9 cellular contexts compared by ENCODE assay signal in genomic region chr3:154060606-154061380, GRCh38.
DNase-seq lines count a peak whose midpoint lies in the region; ATAC-seq and TF ChIP-seq lines count a peak whose summit lies in the region.
"Had no signal": no experiment of that assay in that cellular context is flagged by ENCODE, and none has a peak within 500 bp of the region (broad histone marks: within the 10 kb centered on the region; RNA-seq: fewer than 3 reads in every experiment).

No MANE protein-coding gene starts in this region.

- H4K8ac ChIP-seq in trophoblast cell (ENCODE audit: low read depth, low read length), result no peak overlapping the region

- H2BK120ac ChIP-seq in trophoblast cell (ENCODE audit: insufficient read depth, low read length, poor library complexity), result no peak overlapping the region

- H3K27me3 ChIP-seq in brain microvascular endothelial cell (replicated peaks) (no peaks in the 10 kb centered on the region), right cardiac atrium (ENCODE audit: control insufficient read depth, insufficient read depth) (no peaks in the 10 kb centered on the region), trophoblast cell (ENCODE audit: insufficient read depth, low read length) (no peaks in the 10 kb centered on the region)

- no peak for TF ChIP-seq CTCF in brain microvascular endothelial cell (IDR thresholded peaks at IDR 0.05; ENCODE audit: low read depth, low read length, missing control alignments)

- no peaks in the 10 kb centered on the region for H3K9me3 ChIP-seq in right cardiac atrium (ENCODE audit: control insufficient read depth, low read length)
- no peaks in the 10 kb centered on the region for H3K9me3 ChIP-seq in trophoblast cell (ENCODE audit: insufficient read depth, low read depth, low read length)

- H2AFZ ChIP-seq in trophoblast cell (ENCODE audit: insufficient read depth, low read length, poor library complexity), result no peak overlapping the region

- H2AK5ac ChIP-seq in trophoblast cell (ENCODE audit: low read length), result no peak overlapping the region

- H3K14ac ChIP-seq in trophoblast cell (ENCODE audit: low read length), result no peak overlapping the region

- H3K36me3 Mint-ChIP-seq in activated naive CD4-positive, alpha-beta T cell treated with anti-CD3 and anti-CD28 coated beads, Interleukin-2, amount 50 U/mL, for 72 hours, result no peaks in the 10 kb centered on the region

- no peak overlapping the region for H3K4me3 ChIP-seq in brain microvascular endothelial cell (ENCODE audit: low read depth, low read length)
- H3K4me3 ChIP-seq in right cardiac atrium (ENCODE audit: low read length), result no peak overlapping the region
- H3K4me3 ChIP-seq in trophoblast cell (ENCODE audit: low read depth, low read length), result no peak overlapping the region

- no peak overlapping the region for H4K91ac ChIP-seq in trophoblast cell (ENCODE audit: low read depth, low read length)

- no peaks in the 10 kb centered on the region for H3K36me3 ChIP-seq in brain microvascular endothelial cell (replicated peaks)
- no peaks in the 10 kb centered on the region for H3K36me3 ChIP-seq in trophoblast cell (ENCODE audit: control insufficient read depth in 1 of 2, insufficient read depth in 2 of 2, low read length in 2 of 2)

- no peak overlapping the region for H3K9ac ChIP-seq in trophoblast cell (ENCODE audit: low read length)

- no peak overlapping the region for H3K4me2 ChIP-seq in trophoblast cell (ENCODE audit: low read length)

- H3K9me3 Mint-ChIP-seq in activated naive CD4-positive, alpha-beta T cell treated with anti-CD3 and anti-CD28 coated beads, Interleukin-2, amount 50 U/mL, for 72 hours, result no peaks in the 10 kb centered on the region
- H3K9me3 Mint-ChIP-seq: CD4-positive, alpha-beta T cell had no signal

- H3K79me1 ChIP-seq in trophoblast cell (ENCODE audit: low read length), result peaks cover 4% of the 10 kb centered on the region

- H4K12ac ChIP-seq in trophoblast cell (ENCODE audit: low read depth, low read length), result no peak overlapping the region

- no peak overlapping the region for H2BK5ac ChIP-seq in trophoblast cell (ENCODE audit: low read depth, low read length, poor library complexity)

- intact Hi-C loops in right cardiac atrium (cut with DNase I), result no loop called here

- H3K79me2 ChIP-seq in trophoblast cell (ENCODE audit: control insufficient read depth, insufficient read depth, low read length, poor library complexity), result no peaks in the 10 kb centered on the region

- peak overlapping the region; percentile 25 for H3K27ac ChIP-seq in brain microvascular endothelial cell
- no peak overlapping the region for H3K27ac ChIP-seq in right cardiac atrium (ENCODE audit: low read length)
- no peak overlapping the region for H3K27ac ChIP-seq in trophoblast cell (ENCODE audit: low read depth, low read length)

- peak; percentile 92 to 94 for ATAC-seq in right cardiac atrium
- no peak for ATAC-seq in GM18858 (IDR thresholded peaks at IDR 0.05; ENCODE audit: unreplicated experiment)
- no peak for ATAC-seq in activated naive CD4-positive, alpha-beta T cell treated with anti-CD3 and anti-CD28 coated beads, Interleukin-2, amount 50 U/mL, for 72 hours

- DNase-seq in COLO829 (ENCODE audit: low spot score) (peak; percentile 67), brain microvascular endothelial cell (peak; percentile 55), right cardiac atrium (no peak), trophoblast cell (peak; percentile 13 to 56), GF-D8 (lab: John Stamatoyannopoulos, UW) (no peak), NCI-H2171 (lab: John Stamatoyannopoulos, UW) (no peak)
- DNase-seq in activated naive CD4-positive, alpha-beta T cell treated with anti-CD3 and anti-CD28 coated beads, Interleukin-2, amount 50 U/mL, for 72 hours (ENCODE audit: low spot score in 2 of 2), result no peak
- DNase-seq: CD4-positive, alpha-beta T cell had no signal

- H3K4me1 ChIP-seq in right cardiac atrium (ENCODE audit: control insufficient read depth, insufficient read depth, low read length), result peaks cover 4% of the 10 kb centered on the region
- peaks cover 0 to 11% of the 10 kb centered on the region in 2 experiments for H3K4me1 ChIP-seq in trophoblast cell (ENCODE audit: control insufficient read depth in 1 of 2, insufficient read depth in 2 of 2, low read length in 2 of 2)

- H3K27ac Mint-ChIP-seq in activated naive CD4-positive, alpha-beta T cell treated with anti-CD3 and anti-CD28 coated beads, Interleukin-2, amount 50 U/mL, for 72 hours, result no peak overlapping the region
- H3K27ac Mint-ChIP-seq: CD4-positive, alpha-beta T cell had no signal

- H3K18ac ChIP-seq in trophoblast cell (ENCODE audit: low read length), result no peak overlapping the region

- H3K23ac ChIP-seq in trophoblast cell (ENCODE audit: low read length), result no peak overlapping the region

- in situ Hi-C loops in brain microvascular endothelial cell (cut with HindIII; ENCODE audit: low pct_ligation_motif_present, low sequenced_read_pairs), result no loop called here

- 35% methylated on average over 5 of the region's 5 CpGs for WGBS in right cardiac atrium
- WGBS in trophoblast cell (ENCODE audit: extremely low coverage, insufficient coverage, insufficient read length), result no CpG with 5 or more reads among the region's 5 CpGs

- H3K4ac ChIP-seq in trophoblast cell (ENCODE audit: low read depth, low read length), result no peak overlapping the region

- H2BK12ac ChIP-seq in trophoblast cell (ENCODE audit: low read length), result no peak overlapping the region

Comparison
In these comparisons a context has a peak if more than half of its experiments do, and no peak if none do; other contexts are left out.
1. DNase-seq: peak in COLO829 (single experiment), brain microvascular endothelial cell (single experiment) and trophoblast cell (2 of 2); none in right cardiac atrium (0 of 3), GF-D8 (single experiment), activated naive CD4-positive, alpha-beta T cell treated with anti-CD3 and anti-CD28 coated beads, Interleukin-2, amount 50 U/mL, for 72 hours (0 of 2) and NCI-H2171 (single experiment).
2. ATAC-seq: peak in right cardiac atrium (2 of 2); none in GM18858 (single experiment) and activated naive CD4-positive, alpha-beta T cell treated with anti-CD3 and anti-CD28 coated beads, Interleukin-2, amount 50 U/mL, for 72 hours (0 of 2).